Comparison of ENCODE assay signal across 1 cellular context in the genomic region with DNA sequence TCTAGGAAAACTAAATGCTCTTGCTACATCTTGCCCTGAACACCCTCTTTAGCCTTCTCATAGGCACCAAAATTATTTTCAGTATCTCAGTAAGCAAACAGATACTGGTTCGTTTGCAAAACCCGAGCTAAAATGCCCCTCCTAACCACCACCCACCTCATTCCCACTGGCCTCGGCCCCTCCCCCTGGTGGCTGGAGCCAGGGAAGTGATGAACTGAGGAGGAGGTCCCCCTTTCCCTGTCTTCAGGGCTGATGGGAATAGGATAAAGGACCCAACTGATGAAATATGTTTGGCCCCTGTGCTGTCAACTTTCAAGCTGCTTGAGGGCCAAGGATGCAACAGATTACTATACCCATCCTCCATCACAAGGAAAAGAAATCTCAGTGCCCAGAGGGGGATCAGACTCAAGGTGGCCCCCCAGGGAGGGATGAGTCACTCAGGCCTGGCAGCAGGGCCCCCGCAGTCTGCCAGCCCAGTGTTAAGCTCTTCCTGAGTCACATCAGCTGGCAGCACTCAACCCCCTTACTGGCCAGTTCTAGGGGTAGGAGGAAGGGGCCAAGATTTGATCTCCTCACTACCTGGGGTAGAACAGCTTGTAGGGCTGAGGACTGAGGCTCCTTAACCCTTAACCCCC.
A peak's percentile ranks its signal among the peaks of the same experiment; 100 is the strongest.
TF ChIP-seq lines count a peak whose summit lies in the region.

No MANE protein-coding gene starts in this region.

TF ChIP-seq in IMR-90, 13 proteins besides CTCF, POLR2A, EP300 and RAD21:
- TF ChIP-seq, protein P1, sequence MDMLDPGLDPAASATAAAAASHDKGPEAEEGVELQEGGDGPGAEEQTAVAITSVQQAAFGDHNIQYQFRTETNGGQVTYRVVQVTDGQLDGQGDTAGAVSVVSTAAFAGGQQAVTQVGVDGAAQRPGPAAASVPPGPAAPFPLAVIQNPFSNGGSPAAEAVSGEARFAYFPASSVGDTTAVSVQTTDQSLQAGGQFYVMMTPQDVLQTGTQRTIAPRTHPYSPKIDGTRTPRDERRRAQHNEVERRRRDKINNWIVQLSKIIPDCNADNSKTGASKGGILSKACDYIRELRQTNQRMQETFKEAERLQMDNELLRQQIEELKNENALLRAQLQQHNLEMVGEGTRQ (IDR thresholded peaks at IDR 0.05; ENCODE audit: low read depth, low read length) = 0 out of 2 replicates have a peak, but pooled peaks have one; percentile 4
- no peak for TF ChIP-seq MAZ (IDR thresholded peaks at IDR 0.05; ENCODE audit: borderline replicate concordance, low read depth, low read length)
- TF ChIP-seq SMC3 (IDR thresholded peaks at IDR 0.05; ENCODE audit: low read depth, low read length) = no peak
- no peak for TF ChIP-seq CHD1 (IDR thresholded peaks at IDR 0.05; ENCODE audit: low read depth, low read length)
- TF ChIP-seq RFX5 (IDR thresholded peaks at IDR 0.05; ENCODE audit: low read depth, low read length) = no peak
- no peak for TF ChIP-seq CEBPB (IDR thresholded peaks at IDR 0.05; ENCODE audit: low read depth, low read length)
- TF ChIP-seq BHLHE40 (IDR thresholded peaks at IDR 0.05; ENCODE audit: low read depth, low read length) = no peak
- TF ChIP-seq, protein P2, sequence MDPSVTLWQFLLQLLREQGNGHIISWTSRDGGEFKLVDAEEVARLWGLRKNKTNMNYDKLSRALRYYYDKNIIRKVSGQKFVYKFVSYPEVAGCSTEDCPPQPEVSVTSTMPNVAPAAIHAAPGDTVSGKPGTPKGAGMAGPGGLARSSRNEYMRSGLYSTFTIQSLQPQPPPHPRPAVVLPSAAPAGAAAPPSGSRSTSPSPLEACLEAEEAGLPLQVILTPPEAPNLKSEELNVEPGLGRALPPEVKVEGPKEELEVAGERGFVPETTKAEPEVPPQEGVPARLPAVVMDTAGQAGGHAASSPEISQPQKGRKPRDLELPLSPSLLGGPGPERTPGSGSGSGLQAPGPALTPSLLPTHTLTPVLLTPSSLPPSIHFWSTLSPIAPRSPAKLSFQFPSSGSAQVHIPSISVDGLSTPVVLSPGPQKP (IDR thresholded peaks at IDR 0.05; ENCODE audit: borderline replicate concordance, low read depth, low read length) = no peak
- TF ChIP-seq FOS (IDR thresholded peaks at IDR 0.05; ENCODE audit: low read depth, low read length) = peak; percentile 59
